11 cellular contexts compared by ENCODE assay signal in genomic region chr18:77069482-77069881, GRCh38.
DNase-seq lines count a peak whose midpoint lies in the region; ATAC-seq and TF ChIP-seq lines count a peak whose summit lies in the region.
"Had no signal": no experiment of that assay in that cellular context is flagged by ENCODE, and none has a peak within 500 bp of the region (broad histone marks: within the 10 kb centered on the region; RNA-seq: fewer than 3 reads in every experiment).

No MANE protein-coding gene starts in this region.

- no peak for ATAC-seq in heart right ventricle
- no peak for ATAC-seq in Right ventricle myocardium superior (ENCODE audit: poor library complexity)
- no peak for ATAC-seq in naive thymus-derived CD4-positive, alpha-beta T cell
- no peak for ATAC-seq in HG02798 (IDR thresholded peaks at IDR 0.05; ENCODE audit: poor library complexity, unreplicated experiment)
- ATAC-seq: upper lobe of right lung had no signal

- H3K9me3 Mint-ChIP-seq in activated T-helper 1 cell treated with anti-CD3 and anti-CD28 coated beads, Interleukin-12 subunit alpha, Interleukin-12 subunit beta, Interleukin-2, Interleukin-4 antibody, amounts not matched to agents 30 ng/mL and 10 ng/mL and 1 ng/mL, durations not matched to agents 14 hours and 24 hours and 36 hours: no peaks in the 10 kb centered on the region
- peaks cover 0 to 2% (median 0%) of the 10 kb centered on the region in 11 donors for H3K9me3 Mint-ChIP-seq in naive thymus-derived CD4-positive, alpha-beta T cell
- H3K9me3 Mint-ChIP-seq in type B pancreatic cell: no peaks in the 10 kb centered on the region

- intact Hi-C loops in heart right ventricle (cut with DNase I): loop anchor here in 4 of 10 donors (5.0 to 10.0 kb wide), 3 partner anchors 33 to 145 kb away; no protein-coding TSS in a partner anchor
- intact Hi-C loops in Right ventricle myocardium superior (cut with DNase I): no loop called here
- intact Hi-C loops in activated T-helper 1 cell treated with anti-CD3 and anti-CD28 coated beads, Interleukin-12 subunit alpha, Interleukin-12 subunit beta, Interleukin-2, Interleukin-4 antibody, amounts not matched to agents 30 ng/mL and 10 ng/mL and 1 ng/mL, durations not matched to agents 14 hours and 24 hours and 36 hours (cut with micrococcal nuclease): loop anchor here (2.0 to 10.0 kb wide), 3 partner anchors 15 to 575 kb away; partner anchors contain the start of gene ZNF516
- intact Hi-C loops in naive thymus-derived CD4-positive, alpha-beta T cell (cut with micrococcal nuclease): loop anchor here (2.0 to 10.0 kb wide), 5 partner anchors 15 to 695 kb away; partner anchors contain the start of gene ZNF516 (in 1 of the 2)

- H3K27ac Mint-ChIP-seq in activated T-helper 1 cell treated with anti-CD3 and anti-CD28 coated beads, Interleukin-12 subunit alpha, Interleukin-12 subunit beta, Interleukin-2, Interleukin-4 antibody, amounts not matched to agents 30 ng/mL and 10 ng/mL and 1 ng/mL, durations not matched to agents 14 hours and 24 hours and 36 hours: peak overlapping the region; percentile 96
- H3K27ac Mint-ChIP-seq in naive thymus-derived CD4-positive, alpha-beta T cell: peak overlapping the region; percentile 88 to 99 (median 96)
- H3K27ac Mint-ChIP-seq in type B pancreatic cell: peak overlapping the region; percentile 51

- H3K4me1 Mint-ChIP-seq in activated T-helper 1 cell treated with anti-CD3 and anti-CD28 coated beads, Interleukin-12 subunit alpha, Interleukin-12 subunit beta, Interleukin-2, Interleukin-4 antibody, amounts not matched to agents 30 ng/mL and 10 ng/mL and 1 ng/mL, durations not matched to agents 14 hours and 24 hours and 36 hours (ENCODE audit: low read depth): peaks cover 100% of the 10 kb centered on the region
- peaks cover 62 to 100% (median 96%) of the 10 kb centered on the region in 7 donors for H3K4me1 Mint-ChIP-seq in naive thymus-derived CD4-positive, alpha-beta T cell
- H3K4me1 Mint-ChIP-seq in type B pancreatic cell (ENCODE audit: unreplicated experiment): peaks cover 39% of the 10 kb centered on the region

- DNase-seq in heart right ventricle: no peak
- DNase-seq in Right ventricle myocardium superior: no peak
- no peak for DNase-seq in activated T-helper 1 cell treated with anti-CD3 and anti-CD28 coated beads, Interleukin-12 subunit alpha, Interleukin-12 subunit beta, Interleukin-2, Interleukin-4 antibody, amounts not matched to agents 30 ng/mL and 10 ng/mL and 1 ng/mL, durations not matched to agents 14 hours and 24 hours and 36 hours (ENCODE audit: low spot score)
- no peak for DNase-seq in naive thymus-derived CD4-positive, alpha-beta T cell
- DNase-seq in type B pancreatic cell (ENCODE audit: extremely low spot score, unreplicated experiment): no peak
- DNase-seq in RKO (ENCODE audit: low spot score): no peak
- DNase-seq in GM20000 (ENCODE audit: low spot score): no peak
- DNase-seq: aorta, upper lobe of right lung had no signal

- no peak for TF ChIP-seq CTCF in heart right ventricle (IDR thresholded peaks at IDR 0.05)
- TF ChIP-seq CTCF in type B pancreatic cell (conservative IDR thresholded peaks at IDR 0.05): no peak
- TF ChIP-seq CTCF in GM20000 (IDR thresholded peaks at IDR 0.05; ENCODE audit: extremely low read depth, missing control alignments): no peak

- H3K27ac ChIP-seq in heart right ventricle: peak overlapping the region in 8 of 10 donors; percentile 61 to 91 (median 78)
- H3K27ac ChIP-seq in naive thymus-derived CD4-positive, alpha-beta T cell (ENCODE audit: low read depth, low read length): peak overlapping the region; percentile 52

- no peaks in the 10 kb centered on the region for H3K9me3 ChIP-seq in heart right ventricle
- no peaks in the 10 kb centered on the region for H3K9me3 ChIP-seq in naive thymus-derived CD4-positive, alpha-beta T cell (ENCODE audit: control insufficient read depth in 2 of 3, low read length in 3 of 3)
- H3K9me3 ChIP-seq: upper lobe of right lung had no signal

- 90 to 94% methylated on average over 14 of the region's 14 CpGs for WGBS in heart right ventricle, 2 donors

- CTCF ChIA-PET in naive thymus-derived CD4-positive, alpha-beta T cell (lab: Charles Lee): interaction anchor here (0.9 to 1.1 kb wide), 3 partner anchors 70 to 144 kb away, joined by 3 to 4 read pairs (median 3); no protein-coding TSS in a partner anchor

- H3K4me3 Mint-ChIP-seq in activated T-helper 1 cell treated with anti-CD3 and anti-CD28 coated beads, Interleukin-12 subunit alpha, Interleukin-12 subunit beta, Interleukin-2, Interleukin-4 antibody, amounts not matched to agents 30 ng/mL and 10 ng/mL and 1 ng/mL, durations not matched to agents 14 hours and 24 hours and 36 hours: peak overlapping the region; percentile 48
- peak overlapping the region in 6 of 10 donors; percentile 37 to 85 (median 58) for H3K4me3 Mint-ChIP-seq in naive thymus-derived CD4-positive, alpha-beta T cell
- H3K4me3 Mint-ChIP-seq in type B pancreatic cell: no peak overlapping the region

- peaks cover 0 to 14% (median 0%) of the 10 kb centered on the region in 9 donors for H3K36me3 ChIP-seq in heart right ventricle
- peaks cover 0 to 4% (median 3%) of the 10 kb centered on the region in 3 experiments for H3K36me3 ChIP-seq in naive thymus-derived CD4-positive, alpha-beta T cell (ENCODE audit: control insufficient read depth in 2 of 3, insufficient read depth in 3 of 3, low read length in 3 of 3)
- H3K36me3 ChIP-seq: upper lobe of right lung had no signal

- no peaks in the 10 kb centered on the region for H3K27me3 Mint-ChIP-seq in activated T-helper 1 cell treated with anti-CD3 and anti-CD28 coated beads, Interleukin-12 subunit alpha, Interleukin-12 subunit beta, Interleukin-2, Interleukin-4 antibody, amounts not matched to agents 30 ng/mL and 10 ng/mL and 1 ng/mL, durations not matched to agents 14 hours and 24 hours and 36 hours (ENCODE audit: insufficient read depth)
- no peaks in the 10 kb centered on the region for H3K27me3 Mint-ChIP-seq in naive thymus-derived CD4-positive, alpha-beta T cell
- no peaks in the 10 kb centered on the region for H3K27me3 Mint-ChIP-seq in type B pancreatic cell

- H3K27me3 ChIP-seq in heart right ventricle: no peaks in the 10 kb centered on the region
- H3K27me3 ChIP-seq in naive thymus-derived CD4-positive, alpha-beta T cell (ENCODE audit: control insufficient read depth in 2 of 2, insufficient read depth in 2 of 2, low read length in 2 of 2): no peaks in the 10 kb centered on the region
- H3K27me3 ChIP-seq: upper lobe of right lung had no signal

- H3K4me3 ChIP-seq in heart right ventricle: no peak overlapping the region
- no peak overlapping the region for H3K4me3 ChIP-seq in naive thymus-derived CD4-positive, alpha-beta T cell (ENCODE audit: low read length)
- H3K4me3 ChIP-seq: lung, upper lobe of right lung had no signal

- peaks cover 41% of the 10 kb centered on the region for H3K36me3 Mint-ChIP-seq in activated T-helper 1 cell treated with anti-CD3 and anti-CD28 coated beads, Interleukin-12 subunit alpha, Interleukin-12 subunit beta, Interleukin-2, Interleukin-4 antibody, amounts not matched to agents 30 ng/mL and 10 ng/mL and 1 ng/mL, durations not matched to agents 14 hours and 24 hours and 36 hours (ENCODE audit: low read depth)
- H3K36me3 Mint-ChIP-seq in naive thymus-derived CD4-positive, alpha-beta T cell: peaks cover 3 to 44% (median 19%) of the 10 kb centered on the region in 5 donors
- H3K36me3 Mint-ChIP-seq in type B pancreatic cell: peaks cover 1% of the 10 kb centered on the region

- H3K4me1 ChIP-seq in heart right ventricle: peaks cover 10 to 96% (median 71%) of the 10 kb centered on the region in 9 donors
- H3K4me1 ChIP-seq in naive thymus-derived CD4-positive, alpha-beta T cell (ENCODE audit: control insufficient read depth in 2 of 2, insufficient read depth in 2 of 2, low read length in 2 of 2): peaks cover 74 to 98% of the 10 kb centered on the region in 2 donors

- POLR2A ChIA-PET in naive thymus-derived CD4-positive, alpha-beta T cell (lab: Charles Lee): interaction anchor here (1.0 to 3.6 kb wide), 6 partner anchors 8 to 142 kb away, joined by 3 to 15 read pairs (median 4); partner anchors contain the start of gene MBP
